1 cellular context compared by ENCODE assay signal in genomic region chr5:173668245-173668800, GRCh38.
TF ChIP-seq lines count a peak whose summit lies in the region.

No MANE protein-coding gene starts in this region.

TF ChIP-seq in WTC11, 78 proteins besides CTCF, POLR2A, EP300 and RAD21 (continued from another document):
- TF ChIP-seq, protein P1, sequence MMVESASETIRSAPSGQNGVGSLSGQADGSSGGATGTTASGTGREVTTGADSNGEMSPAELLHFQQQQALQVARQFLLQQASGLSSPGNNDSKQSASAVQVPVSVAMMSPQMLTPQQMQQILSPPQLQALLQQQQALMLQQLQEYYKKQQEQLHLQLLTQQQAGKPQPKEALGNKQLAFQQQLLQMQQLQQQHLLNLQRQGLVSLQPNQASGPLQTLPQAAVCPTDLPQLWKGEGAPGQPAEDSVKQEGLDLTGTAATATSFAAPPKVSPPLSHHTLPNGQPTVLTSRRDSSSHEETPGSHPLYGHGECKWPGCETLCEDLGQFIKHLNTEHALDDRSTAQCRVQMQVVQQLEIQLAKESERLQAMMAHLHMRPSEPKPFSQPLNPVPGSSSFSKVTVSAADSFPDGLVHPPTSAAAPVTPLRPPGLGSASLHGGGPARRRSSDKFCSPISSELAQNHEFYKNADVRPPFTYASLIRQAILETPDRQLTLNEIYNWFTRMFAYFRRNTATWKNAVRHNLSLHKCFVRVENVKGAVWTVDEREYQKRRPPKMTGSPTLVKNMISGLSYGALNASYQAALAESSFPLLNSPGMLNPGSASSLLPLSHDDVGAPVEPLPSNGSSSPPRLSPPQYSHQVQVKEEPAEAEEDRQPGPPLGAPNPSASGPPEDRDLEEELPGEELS (CRISPR knock-in tag; IDR thresholded peaks at IDR 0.05): no peak
- no peak for TF ChIP-seq MXD4 (CRISPR knock-in tag; IDR thresholded peaks at IDR 0.05; ENCODE audit: borderline replicate concordance)
- TF ChIP-seq RORB (CRISPR knock-in tag; IDR thresholded peaks at IDR 0.05): no peak
- TF ChIP-seq, protein P2, sequence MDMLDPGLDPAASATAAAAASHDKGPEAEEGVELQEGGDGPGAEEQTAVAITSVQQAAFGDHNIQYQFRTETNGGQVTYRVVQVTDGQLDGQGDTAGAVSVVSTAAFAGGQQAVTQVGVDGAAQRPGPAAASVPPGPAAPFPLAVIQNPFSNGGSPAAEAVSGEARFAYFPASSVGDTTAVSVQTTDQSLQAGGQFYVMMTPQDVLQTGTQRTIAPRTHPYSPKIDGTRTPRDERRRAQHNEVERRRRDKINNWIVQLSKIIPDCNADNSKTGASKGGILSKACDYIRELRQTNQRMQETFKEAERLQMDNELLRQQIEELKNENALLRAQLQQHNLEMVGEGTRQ (CRISPR knock-in tag; IDR thresholded peaks at IDR 0.05): no peak
- no peak for TF ChIP-seq EMX1 (CRISPR knock-in tag; IDR thresholded peaks at IDR 0.05)
- no peak for TF ChIP-seq ZNF263 (CRISPR knock-in tag; IDR thresholded peaks at IDR 0.05; ENCODE audit: low read depth)
- TF ChIP-seq USF1 (CRISPR knock-in tag; IDR thresholded peaks at IDR 0.05): no peak
- no peak for TF ChIP-seq CREM (CRISPR knock-in tag; IDR thresholded peaks at IDR 0.05)
- TF ChIP-seq ZNF281 (CRISPR knock-in tag; IDR thresholded peaks at IDR 0.05): no peak
- no peak for TF ChIP-seq OVOL2 (CRISPR knock-in tag; IDR thresholded peaks at IDR 0.05; ENCODE audit: borderline replicate concordance)
